8 cellular contexts compared by ENCODE assay signal in the genomic region with DNA sequence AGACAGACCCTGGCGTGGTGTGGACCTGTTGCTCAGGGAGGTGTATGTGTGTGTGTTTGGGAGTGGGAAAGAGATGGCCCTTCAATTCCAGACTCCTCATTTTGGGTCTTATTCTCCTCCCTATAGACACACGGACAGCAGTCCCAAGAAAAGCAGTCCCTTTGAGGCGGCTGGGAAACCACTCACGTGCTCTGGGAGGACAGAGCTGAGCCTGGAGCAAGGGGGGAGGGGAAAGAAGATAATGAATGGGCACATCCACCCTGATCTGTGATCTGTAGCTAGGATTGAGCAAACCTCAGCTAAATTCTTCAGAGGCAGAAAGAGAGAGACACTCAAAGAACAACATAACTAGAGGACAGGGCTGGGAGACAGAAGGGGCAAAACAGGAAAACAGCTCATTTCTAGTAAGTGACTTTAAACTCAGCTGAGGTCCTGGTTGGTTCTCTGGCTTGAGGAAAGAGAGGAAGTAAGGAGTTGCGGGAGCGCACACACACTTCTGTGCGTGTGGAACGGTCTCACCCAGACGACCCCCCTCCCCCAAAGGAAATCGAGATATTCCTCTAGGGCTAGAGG. TPM values are rescaled to one million over a fixed set of nuclear protein-coding genes. Genes with fewer than 3 reads are reported as not detected.
A peak's percentile ranks its signal among the peaks of the same experiment; 100 is the strongest.
DNase-seq lines count a peak whose midpoint lies in the region; ATAC-seq and TF ChIP-seq lines count a peak whose summit lies in the region.

No MANE protein-coding gene starts in this region.

- H3K36me3 ChIP-seq in heart left ventricle (peaks cover 0 to 29% (median 8%) of the 10 kb centered on the region in 9 donors), right atrium auricular region (peaks cover 12% of the 10 kb centered on the region), skeletal muscle tissue (ENCODE audit: control insufficient read depth in 3 of 3, insufficient read depth in 3 of 3, low read length in 3 of 3) (no peaks in the 10 kb centered on the region)

- peak overlapping the region; percentile 97 to 99 (median 98) for H3K9ac ChIP-seq in skeletal muscle tissue (ENCODE audit: low read depth in 1 of 3, low read length in 3 of 3)

- H3K4me3 ChIP-seq in heart left ventricle (peak overlapping the region; percentile 71 to 100 (median 86)), WI38 (ENCODE audit: low read depth, low read length) (peak overlapping the region; percentile 79), right atrium auricular region (peak overlapping the region; percentile 95 to 98), skeletal muscle tissue (ENCODE audit: low read length in 3 of 3) (peak overlapping the region; percentile 97 to 99 (median 98))

- WGBS in heart left ventricle, 4 donors: 7 to 12% (median 9%) methylated on average over 10 of the region's 10 CpGs

- no peak for TF ChIP-seq POLR2A in heart left ventricle (IDR thresholded peaks at IDR 0.05)

- ATAC-seq in heart left ventricle (no peak), Right ventricle myocardium superior (ENCODE audit: poor library complexity) (no peak)

- H3K27ac ChIP-seq in heart left ventricle (peak overlapping the region in 11 of 12 donors; percentile 64 to 96 (median 80)), right atrium auricular region (peak overlapping the region; percentile 79 to 82), skeletal muscle tissue (ENCODE audit: low read depth, low read length) (peak overlapping the region; percentile 91)

- H3K9me3 ChIP-seq in heart left ventricle: no peaks in the 10 kb centered on the region
- no peaks in the 10 kb centered on the region for H3K9me3 ChIP-seq in right atrium auricular region
- no peaks in the 10 kb centered on the region for H3K9me3 ChIP-seq in skeletal muscle tissue (ENCODE audit: control insufficient read depth in 3 of 3, low read length in 3 of 3)

- DNase-seq in heart left ventricle (no peak), Right ventricle myocardium superior (no peak), right atrium auricular region (ENCODE audit: low spot score) (no peak), NCI-H446 treated with DMSO at 0.1 percent for 48 hours (lab: John Stamatoyannopoulos, UW) (no peak), NK-92 (lab: John Stamatoyannopoulos, UW; ENCODE audit: unreplicated experiment) (no peak), SHP77 treated with DMSO at 0.1 percent for 48 hours (lab: John Stamatoyannopoulos, UW) (no peak)

- intact Hi-C loops in heart left ventricle (cut with DNase I) (no loop called here), Right ventricle myocardium superior (cut with DNase I) (no loop called here)

- no peaks in the 10 kb centered on the region for H3K27me3 ChIP-seq in heart left ventricle
- H3K27me3 ChIP-seq in right atrium auricular region: no peaks in the 10 kb centered on the region
- H3K27me3 ChIP-seq in skeletal muscle tissue (ENCODE audit: control insufficient read depth in 3 of 3, insufficient read depth in 3 of 3, low read length in 3 of 3): no peaks in the 10 kb centered on the region

- peaks cover 9 to 43% (median 32%) of the 10 kb centered on the region in 12 donors for H3K4me1 ChIP-seq in heart left ventricle
- peaks cover 0 to 36% of the 10 kb centered on the region in 2 donors for H3K4me1 ChIP-seq in right atrium auricular region
- peaks cover 18 to 33% (median 24%) of the 10 kb centered on the region in 3 donors for H3K4me1 ChIP-seq in skeletal muscle tissue (ENCODE audit: control insufficient read depth in 3 of 3, insufficient read depth in 3 of 3, low read length in 3 of 3)

- TF ChIP-seq CTCF in heart left ventricle (IDR thresholded peaks at IDR 0.05) (no peak), WI38 (IDR thresholded peaks at IDR 0.05; ENCODE audit: low read depth, low read length) (no peak), right atrium auricular region (IDR thresholded peaks at IDR 0.05) (no peak)

RNA-seq across cellular contexts. Expression of a gene that starts 0.8 kb away (rescaled TPM):
- 10 to 100 TPM; 30.9 to 99.1 (median 48.2) TPM for total RNA-seq in heart left ventricle
- 10 to 100 TPM; 29.0 to 90.9 TPM for polyA plus RNA-seq in heart left ventricle
- 38.6 TPM for total RNA-seq in Right ventricle myocardium superior
- total RNA-seq in right atrium auricular region: 10 to 100 TPM; 39.9 to 92.6 TPM
- 19.8 TPM for total RNA-seq in skeletal muscle tissue

RNA-seq across cellular contexts. Expression of a gene that starts 26.9 kb away (rescaled TPM):
- total RNA-seq in heart left ventricle: under 1 TPM in 8 of 9 donors, not detected in 1; 0.07 to 0.28 (median 0.14) TPM
- under 1 TPM; 0.08 to 0.10 TPM for polyA plus RNA-seq in heart left ventricle
- 0.13 TPM for total RNA-seq in Right ventricle myocardium superior
- total RNA-seq in right atrium auricular region: under 1 TPM; 0.15 to 0.35 TPM
- total RNA-seq in skeletal muscle tissue: not detected

RNA-seq across cellular contexts. Expression of a gene that starts 31.2 kb away (rescaled TPM):
- not detected for total RNA-seq in heart left ventricle
- not detected for polyA plus RNA-seq in heart left ventricle
- total RNA-seq in Right ventricle myocardium superior: not detected
- not detected for total RNA-seq in right atrium auricular region
- total RNA-seq in skeletal muscle tissue: not detected

RNA-seq across cellular contexts. Expression of a gene that starts 31.4 kb away (rescaled TPM):
- total RNA-seq in heart left ventricle (not detected), Right ventricle myocardium superior (0.11 TPM), right atrium auricular region (not detected), skeletal muscle tissue (not detected)
- not detected for polyA plus RNA-seq in heart left ventricle

RNA-seq across cellular contexts. Expression of a gene that starts 32.8 kb away (rescaled TPM):
- total RNA-seq in heart left ventricle (10 to 100 TPM in 8 of 9 donors, 1 to 10 TPM in 1; 6.9 to 17.6 (median 14.8) TPM), Right ventricle myocardium superior (22.6 TPM), right atrium auricular region (10 to 100 TPM; 11.3 to 11.4 TPM), skeletal muscle tissue (8.9 TPM)
- 10 to 100 TPM; 15.3 to 33.0 TPM for polyA plus RNA-seq in heart left ventricle
